Comparison of ENCODE assay signal across 25 cellular contexts in the genomic region with DNA sequence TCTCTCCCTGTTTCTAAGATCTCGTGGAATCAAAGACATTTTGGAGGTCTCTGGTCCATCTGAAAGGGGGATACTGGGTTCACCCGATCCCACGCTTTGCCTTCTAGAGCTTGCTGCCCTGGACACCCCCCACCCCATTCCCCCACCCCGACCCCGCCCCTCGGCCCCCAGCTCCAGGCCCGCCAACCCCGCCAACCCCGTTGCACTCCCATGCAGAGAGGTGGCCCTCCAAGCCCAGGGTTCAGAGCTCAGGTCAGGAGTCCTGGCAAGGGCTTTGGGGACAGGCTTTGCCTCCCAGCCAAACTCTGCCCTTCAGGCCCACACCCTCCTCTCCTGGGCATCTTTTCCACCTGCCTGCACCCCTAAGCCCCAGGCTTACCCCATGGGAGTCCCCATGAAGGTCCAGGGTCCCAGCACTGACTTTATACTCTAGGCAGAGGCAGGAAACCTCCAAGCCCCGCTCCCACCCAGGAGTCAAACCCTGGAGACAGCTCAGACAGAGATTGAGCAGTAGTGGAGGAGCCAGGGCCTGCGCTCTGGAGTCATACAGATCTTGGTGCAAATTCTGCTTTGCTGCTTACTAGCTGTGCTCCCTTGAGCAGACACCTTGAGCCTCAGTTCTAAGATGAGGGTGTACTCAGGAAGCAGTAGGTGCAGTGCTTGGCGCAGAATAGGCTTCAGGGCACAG.
DNase-seq lines count a peak whose midpoint lies in the region; ATAC-seq and TF ChIP-seq lines count a peak whose summit lies in the region.
"Had no signal": no experiment of that assay in that cellular context is flagged by ENCODE, and none has a peak within 500 bp of the region (broad histone marks: within the 10 kb centered on the region; RNA-seq: fewer than 3 reads in every experiment).

No MANE protein-coding gene starts in this region.

- H3K4me1 ChIP-seq in right atrium auricular region = peaks cover 0 to 20% of the 10 kb centered on the region in 2 donors
- H3K4me1 ChIP-seq in heart left ventricle = peaks cover 4 to 33% (median 14%) of the 10 kb centered on the region in 12 donors
- peaks cover 11% of the 10 kb centered on the region for H3K4me1 ChIP-seq in mesodermal cell (ENCODE audit: control insufficient read depth, insufficient read depth, low read length, poor library complexity, severe bottlenecking)
- H3K4me1 ChIP-seq in thoracic aorta (ENCODE audit: control insufficient read depth in 1 of 2, low read depth in 2 of 2) = peaks cover 1 to 17% of the 10 kb centered on the region in 2 donors
- H3K4me1 ChIP-seq: adrenal gland had no signal

- intact Hi-C loops in heart left ventricle (cut with DNase I) = no loop called here

- H3K9me3 ChIP-seq in right atrium auricular region (no peaks in the 10 kb centered on the region), heart left ventricle (no peaks in the 10 kb centered on the region), mesodermal cell (ENCODE audit: control insufficient read depth, low read length) (no peaks in the 10 kb centered on the region), thoracic aorta (no peaks in the 10 kb centered on the region)
- H3K9me3 ChIP-seq: adrenal gland had no signal

- peak overlapping the region in 1 of 2 donors; percentile 37 for H3K4me3 ChIP-seq in right atrium auricular region
- H3K4me3 ChIP-seq in heart left ventricle = peak overlapping the region in 4 of 12 donors; percentile 18 to 43 (median 38)
- peak overlapping the region; percentile 18 for H3K4me3 ChIP-seq in mesodermal cell (ENCODE audit: extremely low read depth, insufficient read depth, low read length, poor library complexity, severe bottlenecking)
- H3K4me3 ChIP-seq in thoracic aorta = peak overlapping the region; percentile 60
- H3K4me3 ChIP-seq: adrenal gland, GM23248 had no signal

- no peak overlapping the region for H3K27ac ChIP-seq in right atrium auricular region
- no peak overlapping the region for H3K27ac ChIP-seq in heart left ventricle
- no peak overlapping the region for H3K27ac ChIP-seq in mesodermal cell (ENCODE audit: low read depth, low read length, severe bottlenecking)
- H3K27ac ChIP-seq in thoracic aorta = no peak overlapping the region
- H3K27ac ChIP-seq: adrenal gland, C4-2B, GM23248, RWPE1 had no signal

- no peak for ATAC-seq in heart left ventricle
- no peak for ATAC-seq in thoracic aorta (ENCODE audit: insufficient number of reproducible peaks, low FRiP score, low read depth)
- ATAC-seq: naive thymus-derived CD8-positive, alpha-beta T cell had no signal

- no peak overlapping the region for H3K4me3 Mint-ChIP-seq in T-helper 2 cell treated with Interferon-gamma antibody and Interleukin-4, amounts not matched to agents 5 μg/mL and 100 μg/mL, for 36 hours
- H3K4me3 Mint-ChIP-seq: activated B cell treated with CpG ODN at 0.5 μM for 24 hours; activated T-cell treated with anti-CD3 and anti-CD28 coated beads, Interleukin-2, amount 50 U/mL, for 4 hours had no signal

- peaks cover 15% of the 10 kb centered on the region for H3K27me3 Mint-ChIP-seq in T-helper 2 cell treated with Interferon-gamma antibody and Interleukin-4, amounts not matched to agents 5 μg/mL and 100 μg/mL, for 36 hours (ENCODE audit: low read depth)

- no peaks in the 10 kb centered on the region for H3K4me1 Mint-ChIP-seq in T-helper 2 cell treated with Interferon-gamma antibody and Interleukin-4, amounts not matched to agents 5 μg/mL and 100 μg/mL, for 36 hours (ENCODE audit: low read depth)
- H3K4me1 Mint-ChIP-seq: activated B cell treated with CpG ODN at 0.5 μM for 24 hours had no signal

- no peak for TF ChIP-seq POLR2A in heart left ventricle (IDR thresholded peaks at IDR 0.05)

- TF ChIP-seq CTCF in right atrium auricular region (IDR thresholded peaks at IDR 0.05) (no peak), heart left ventricle (IDR thresholded peaks at IDR 0.05) (no peak), thoracic aorta (IDR thresholded peaks at IDR 0.05) (no peak)

- DNase-seq in right atrium auricular region (ENCODE audit: low spot score) (peak; percentile 54), heart left ventricle (no peak), ecto neural progenitor cell (ENCODE audit: low spot score) (peak; percentile 49), thoracic aorta (ENCODE audit: low spot score) (no peak), NCI-H1436 treated with DMSO at 0.1 percent for 48 hours (lab: John Stamatoyannopoulos, UW) (no peak), COR-L47 (lab: John Stamatoyannopoulos, UW) (no peak)
- DNase-seq in T-helper 2 cell treated with Interferon-gamma antibody and Interleukin-4, amounts not matched to agents 5 μg/mL and 100 μg/mL, for 36 hours (ENCODE audit: low spot score) = no peak
- DNase-seq: activated B cell treated with CpG ODN at 0.5 μM for 24 hours; activated CD4-positive, alpha-beta T cell treated with anti-CD3 and anti-CD28 coated beads, Interleukin-2, amount 50 U/mL, for 4 hours; activated naive CD4-positive, alpha-beta T cell; activated T-cell treated with anti-CD3 and anti-CD28 coated beads, Interleukin-2, amount 50 U/mL, for 4 hours; cortex of kidney; EL; GM23248; hippocampal formation; IMR-90; kidney; mesenchymal stem cell; naive thymus-derived CD8-positive, alpha-beta T cell; NCI-H2171; T-helper 9 cell had no signal

- no peaks in the 10 kb centered on the region for H3K9me3 Mint-ChIP-seq in T-helper 2 cell treated with Interferon-gamma antibody and Interleukin-4, amounts not matched to agents 5 μg/mL and 100 μg/mL, for 36 hours
- H3K9me3 Mint-ChIP-seq: activated B cell treated with CpG ODN at 0.5 μM for 24 hours; activated T-cell treated with anti-CD3 and anti-CD28 coated beads, Interleukin-2, amount 50 U/mL, for 4 hours had no signal

- H3K27ac Mint-ChIP-seq in T-helper 2 cell treated with Interferon-gamma antibody and Interleukin-4, amounts not matched to agents 5 μg/mL and 100 μg/mL, for 36 hours = no peak overlapping the region
- H3K27ac Mint-ChIP-seq: activated B cell treated with CpG ODN at 0.5 μM for 24 hours; naive thymus-derived CD8-positive, alpha-beta T cell had no signal

- H3K36me3 Mint-ChIP-seq in T-helper 2 cell treated with Interferon-gamma antibody and Interleukin-4, amounts not matched to agents 5 μg/mL and 100 μg/mL, for 36 hours (ENCODE audit: low read depth) = no peaks in the 10 kb centered on the region

- H3K27me3 ChIP-seq in right atrium auricular region (no peaks in the 10 kb centered on the region), heart left ventricle (peaks cover 0 to 34% (median 17%) of the 10 kb centered on the region in 9 donors), thoracic aorta (replicated peaks; ENCODE audit: insufficient read depth) (no peaks in the 10 kb centered on the region)

- H3K36me3 ChIP-seq in right atrium auricular region (no peaks in the 10 kb centered on the region), heart left ventricle (no peaks in the 10 kb centered on the region), mesodermal cell (ENCODE audit: control insufficient read depth, insufficient read depth, low read length) (no peaks in the 10 kb centered on the region), thoracic aorta (no peaks in the 10 kb centered on the region)
- H3K36me3 ChIP-seq: adrenal gland had no signal

- 49 to 64% (median 55%) methylated on average over 6 to 12 of the region's 12 CpGs for WGBS in heart left ventricle, 4 donors
- WGBS in mesodermal cell (ENCODE audit: insufficient coverage in 2 of 2), 2 experiments = 53 to 64% methylated on average over 3 of the region's 12 CpGs

Comparison
In these comparisons a context has a peak if more than half of its experiments do, and no peak if none do; other contexts are left out.
1. DNase-seq: peak in right atrium auricular region (single experiment) and ecto neural progenitor cell (single experiment); none in heart left ventricle (0 of 5), thoracic aorta (single experiment), NCI-H1436 treated with DMSO at 0.1 percent for 48 hours (single experiment), COR-L47 (single experiment) and T-helper 2 cell treated with Interferon-gamma antibody and Interleukin-4, amounts not matched to agents 5 μg/mL and 100 μg/mL, for 36 hours (single experiment).